ENCODE assay signal across 15 cellular contexts in genomic region chr12:119686355-119686754, GRCh38.
"Had no signal": no experiment of that assay in that cellular context is flagged by ENCODE, and none has a peak within 500 bp of the region (broad histone marks: within the 10 kb centered on the region; RNA-seq: fewer than 3 reads in every experiment).

No MANE protein-coding gene starts in this region.

- H3K27me3 Mint-ChIP-seq: activated CD4-positive, alpha-beta memory T cell treated with anti-CD3 and anti-CD28 coated beads for 36 hours; activated naive CD8-positive, alpha-beta T cell treated with anti-CD3 and anti-CD28 coated beads for 36 hours; progenitor cell of endocrine pancreas; stimulated activated naive CD8-positive, alpha-beta T cell treated with anti-CD3 and anti-CD28 coated beads, Interleukin-15, Interleukin-2, amounts not matched to agents 100 ng/mL and 50 ng/mL, for 24 hours had no signal

- H3K4me3 ChIP-seq: heart left ventricle, sigmoid colon, vagina had no signal

- H3K27ac ChIP-seq: heart left ventricle, sigmoid colon, vagina had no signal

- H3K9me3 Mint-ChIP-seq: activated CD4-positive, alpha-beta memory T cell treated with anti-CD3 and anti-CD28 coated beads for 36 hours; activated naive CD8-positive, alpha-beta T cell treated with anti-CD3 and anti-CD28 coated beads for 36 hours; stimulated activated naive CD8-positive, alpha-beta T cell treated with anti-CD3 and anti-CD28 coated beads, Interleukin-15, Interleukin-2, amounts not matched to agents 100 ng/mL and 50 ng/mL, for 24 hours; T-helper 2 cell treated with Interferon-gamma antibody and Interleukin-4, amounts not matched to agents 5 μg/mL and 100 μg/mL, for 36 hours had no signal

- H3K4me3 Mint-ChIP-seq: activated CD4-positive, alpha-beta memory T cell treated with anti-CD3 and anti-CD28 coated beads for 36 hours; activated naive CD8-positive, alpha-beta T cell treated with anti-CD3 and anti-CD28 coated beads for 36 hours; stimulated activated naive CD8-positive, alpha-beta T cell treated with anti-CD3 and anti-CD28 coated beads, Interleukin-15, Interleukin-2, amounts not matched to agents 100 ng/mL and 50 ng/mL, for 24 hours; T-helper 2 cell treated with Interferon-gamma antibody and Interleukin-4, amounts not matched to agents 5 μg/mL and 100 μg/mL, for 36 hours had no signal

- H3K27ac Mint-ChIP-seq: activated CD4-positive, alpha-beta memory T cell treated with anti-CD3 and anti-CD28 coated beads for 36 hours; activated naive CD8-positive, alpha-beta T cell treated with anti-CD3 and anti-CD28 coated beads for 36 hours; progenitor cell of endocrine pancreas; stimulated activated naive CD8-positive, alpha-beta T cell treated with anti-CD3 and anti-CD28 coated beads, Interleukin-15, Interleukin-2, amounts not matched to agents 100 ng/mL and 50 ng/mL, for 24 hours; T-helper 2 cell treated with Interferon-gamma antibody and Interleukin-4, amounts not matched to agents 5 μg/mL and 100 μg/mL, for 36 hours had no signal

- H3K4me1 ChIP-seq: sigmoid colon had no signal

- H3K9me3 ChIP-seq: heart left ventricle, sigmoid colon, vagina had no signal

- H3K27me3 ChIP-seq: heart left ventricle, sigmoid colon, vagina had no signal

- ATAC-seq: left ventricle myocardium superior had no signal

- DNase-seq: activated CD4-positive, alpha-beta memory T cell treated with anti-CD3 and anti-CD28 coated beads for 36 hours; activated gamma-delta T cell; activated naive CD8-positive, alpha-beta T cell treated with anti-CD3 and anti-CD28 coated beads for 36 hours; activated T-cell treated with anti-CD3 and anti-CD28 coated beads, Interleukin-2, amount 50 U/mL, for 48 hours; cerebellar nuclear complex; dermis blood vessel endothelial cell; heart left ventricle; left ventricle myocardium superior; sigmoid colon; stimulated activated CD4-positive, alpha-beta T cell treated with anti-CD3 and anti-CD28 coated beads, Interleukin-12 subunit alpha, Interleukin-12 subunit beta, amount 100 ng/mL, for 4 hours; SW 1271 had no signal
